Comparison of ENCODE assay signal across 17 cellular contexts in the genomic region with DNA sequence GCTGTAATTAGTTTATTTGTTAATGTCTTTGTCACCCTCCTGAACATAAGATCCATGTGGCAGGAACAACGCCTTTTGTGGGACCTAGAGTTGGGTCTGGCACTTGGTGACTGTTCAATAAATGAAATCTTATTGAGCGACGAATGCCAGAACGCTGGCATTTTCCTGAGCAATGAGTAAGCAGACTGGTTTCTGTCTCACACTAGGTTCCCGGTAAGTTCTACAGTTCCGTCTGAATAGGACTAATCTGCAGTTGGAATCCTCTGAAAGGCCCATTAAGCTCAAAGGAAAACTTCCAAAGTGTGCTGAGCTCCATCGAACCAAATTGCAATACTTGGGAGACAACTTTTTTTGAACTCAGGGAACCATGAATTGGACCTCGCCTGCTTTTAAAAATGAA.
"Had no signal": no experiment of that assay in that cellular context is flagged by ENCODE, and none has a peak within 500 bp of the region (broad histone marks: within the 10 kb centered on the region; RNA-seq: fewer than 3 reads in every experiment).

No MANE protein-coding gene starts in this region.

- H3K9me3 ChIP-seq: MG63, SK-N-SH had no signal

- H3K9ac ChIP-seq: SK-N-SH had no signal

- FAIRE-seq: RCC 7860 had no signal

- H3K27me3 ChIP-seq: MG63 had no signal

- H3K4me3 ChIP-seq: MG63 had no signal

- H3K36me3 ChIP-seq: MG63 had no signal

- H3K4me2 ChIP-seq: SK-N-SH had no signal

- DNase-seq: Karpas-422, KG1, MG63, NCI-H1092, NCI-H1105 treated with DMSO at 0.1 percent for 48 hours, NCI-H1436, NCI-H187, NCI-H2029 treated with DMSO at 0.1 percent for 48 hours, NCI-H2171 treated with DMSO at 0.1 percent for 48 hours, NCI-H345, NCI-H524, NCI-H526 treated with DMSO at 0.1 percent for 48 hours, NCI-H748 treated with DMSO at 0.1 percent for 48 hours, Right ventricle myocardium superior, RPMI8226, SK-N-SH had no signal
